ENCODE assay signal across 8 cellular contexts in genomic region chr12:85280984-85281946, GRCh38. TPM values are rescaled to one million over a fixed set of nuclear protein-coding genes. Genes with fewer than 3 reads are reported as not detected.
A peak's percentile ranks its signal among the peaks of the same experiment; 100 is the strongest.
DNase-seq lines count a peak whose midpoint lies in the region; TF ChIP-seq lines count a peak whose summit lies in the region.

No MANE protein-coding gene starts in this region.

- H3K27ac ChIP-seq in CD8-positive, alpha-beta memory T cell (ENCODE audit: low read depth, low read length) = no peak overlapping the region

- no peak for TF ChIP-seq CTCF in Calu3 (IDR thresholded peaks at IDR 0.05; ENCODE audit: unreplicated experiment)
- no peak for TF ChIP-seq CTCF in nephron progenitor cell (IDR thresholded peaks at IDR 0.05)

- H3K4me3 ChIP-seq in CD8-positive, alpha-beta memory T cell (ENCODE audit: low read length) = no peak overlapping the region

- H3K36me3 Mint-ChIP-seq in Calu3 (ENCODE audit: insufficient read depth, unreplicated experiment) = peaks cover 13% of the 10 kb centered on the region
- H3K36me3 Mint-ChIP-seq in nephron progenitor cell (ENCODE audit: low read depth) = no peaks in the 10 kb centered on the region
- H3K36me3 Mint-ChIP-seq in CD8-positive, alpha-beta memory T cell = no peaks in the 10 kb centered on the region

- BruUV-seq in Calu3 (replicated peaks; lab: Mats Ljungman, UMichigan) = no TSS peak

- H3K4me1 ChIP-seq in CD8-positive, alpha-beta memory T cell (ENCODE audit: insufficient read depth, low read length) = no peaks in the 10 kb centered on the region

- CTCF ChIA-PET in Calu3 (lab: Charles Lee) = interaction anchor here (0.7 to 0.8 kb wide), 2 partner anchors 124 to 205 kb away, joined by 3 read pairs; no protein-coding TSS in a partner anchor
- CTCF ChIA-PET in CD8-positive, alpha-beta memory T cell (lab: Charles Lee) = no interaction called here

- no peaks in the 10 kb centered on the region for H3K36me3 ChIP-seq in CD8-positive, alpha-beta memory T cell (ENCODE audit: insufficient read depth, low read length)

- peak overlapping the region; percentile 91 for H3K4me3 Mint-ChIP-seq in Calu3 (ENCODE audit: low read depth, unreplicated experiment)
- H3K4me3 Mint-ChIP-seq in nephron progenitor cell = peak overlapping the region; percentile 95
- H3K4me3 Mint-ChIP-seq in CD8-positive, alpha-beta memory T cell = peak overlapping the region in 1 of 7 donors; percentile 6

- no peaks in the 10 kb centered on the region for H3K4me1 Mint-ChIP-seq in Calu3 (ENCODE audit: low read depth, unreplicated experiment)
- H3K4me1 Mint-ChIP-seq in nephron progenitor cell = peaks cover 33% of the 10 kb centered on the region
- peaks cover 0 to 3% (median 0%) of the 10 kb centered on the region in 3 donors for H3K4me1 Mint-ChIP-seq in CD8-positive, alpha-beta memory T cell

- H3K27me3 ChIP-seq in CD8-positive, alpha-beta memory T cell (ENCODE audit: insufficient read depth, low read length, poor library complexity, severe bottlenecking) = no peaks in the 10 kb centered on the region

- POLR2A ChIA-PET in CD8-positive, alpha-beta memory T cell (lab: Charles Lee) = no interaction called here

- H3K27me3 Mint-ChIP-seq in Calu3 (ENCODE audit: unreplicated experiment) (no peaks in the 10 kb centered on the region), nephron progenitor cell (ENCODE audit: low read depth, poor library complexity) (peaks cover 35% of the 10 kb centered on the region)
- peaks cover 11 to 29% of the 10 kb centered on the region in 2 donors for H3K27me3 Mint-ChIP-seq in CD8-positive, alpha-beta memory T cell

- H3K9me3 Mint-ChIP-seq in Calu3 (ENCODE audit: low read depth, unreplicated experiment) (no peaks in the 10 kb centered on the region), nephron progenitor cell (no peaks in the 10 kb centered on the region)
- peaks cover 3 to 22% (median 16%) of the 10 kb centered on the region in 5 donors for H3K9me3 Mint-ChIP-seq in CD8-positive, alpha-beta memory T cell

- no peak for DNase-seq in Calu3
- peak; percentile 31 for DNase-seq in KBM-7
- peak; percentile 17 for DNase-seq in dermis blood vessel endothelial cell
- peak; percentile 4 for DNase-seq in nephron progenitor cell
- no peak for DNase-seq in NCI-H345 treated with DMSO at 0.1 percent for 48 hours (lab: John Stamatoyannopoulos, UW; ENCODE audit: unreplicated experiment)
- no peak for DNase-seq in RPMI8226
- no peak for DNase-seq in cerebellum (ENCODE audit: low spot score)
- DNase-seq in CD8-positive, alpha-beta memory T cell = no peak

- H3K9me3 ChIP-seq in CD8-positive, alpha-beta memory T cell (ENCODE audit: low read length) = no peaks in the 10 kb centered on the region

- in situ Hi-C loops in KBM-7 (cut with MboI; ENCODE audit: low pct_unique_long_range_greater_than_20kb, low sequenced_read_pairs) = no loop called here

- intact Hi-C loops in Calu3 (cut with micrococcal nuclease; ENCODE audit: unreplicated experiment) = loop anchor here (5.0 kb wide), 2 partner anchors 124 to 204 kb away; no protein-coding TSS in a partner anchor

- H3K27ac Mint-ChIP-seq in Calu3 (ENCODE audit: unreplicated experiment) (peak overlapping the region; percentile 94), nephron progenitor cell (peak overlapping the region; percentile 99)
- H3K27ac Mint-ChIP-seq in CD8-positive, alpha-beta memory T cell = no peak overlapping the region

RNA-seq across cellular contexts. Expression of gene ALX1, which starts 1.2 kb away (rescaled TPM):
- total RNA-seq in Calu3 (2022) (2.5 and 2.9 TPM in 2 replicates), dermis blood vessel endothelial cell (not detected in 2 replicates), cerebellum (not detected)
- total RNA-seq in CD8-positive, alpha-beta memory T cell = not detected
- polyA plus RNA-seq in CD8-positive, alpha-beta memory T cell = not detected

Comparison
In these comparisons a context has a peak if more than half of its experiments do, and no peak if none do; other contexts are left out.
1. DNase-seq: peak in KBM-7 (single experiment), dermis blood vessel endothelial cell (single experiment) and nephron progenitor cell (single experiment); none in Calu3 (single experiment), NCI-H345 treated with DMSO at 0.1 percent for 48 hours (single experiment), RPMI8226 (single experiment), cerebellum (single experiment) and CD8-positive, alpha-beta memory T cell (0 of 5).
2. H3K27ac Mint-ChIP-seq: peak in Calu3 (single experiment) and nephron progenitor cell (single experiment); none in CD8-positive, alpha-beta memory T cell (0 of 8).